ENCODE assay signal across 19 cellular contexts in genomic region chr16:50598936-50599361, GRCh38.
"Had no signal": no experiment of that assay in that cellular context is flagged by ENCODE, and none has a peak within 500 bp of the region (broad histone marks: within the 10 kb centered on the region; RNA-seq: fewer than 3 reads in every experiment).

No MANE protein-coding gene starts in this region.

- H3K9me3 ChIP-seq: breast epithelium, mucosa of descending colon, ovary, SJCRH30, testis, uterus had no signal

- H3K36me3 ChIP-seq: breast epithelium, ovary, SJCRH30, uterus had no signal

- H3K27ac ChIP-seq: breast epithelium, epithelial cell of prostate, ovary, SJCRH30, testis had no signal

- H3K4me3 ChIP-seq: breast epithelium, mucosa of descending colon, ovary, SJCRH30, testis, uterus had no signal

- DNase-seq: activated CD4-positive, alpha-beta memory T cell treated with anti-CD3 and anti-CD28 coated beads, Interleukin-2, amount 10 ng/mL, durations not matched to agents 7 days and 5 days; activated CD4-positive, alpha-beta T cell treated with anti-CD3 and anti-CD28 coated beads for 4 hours; activated gamma-delta T cell treated with Interleukin-2 at 50 U/mL for 16 hours; activated naive CD8-positive, alpha-beta T cell treated with anti-CD3 and anti-CD28 coated beads, Interleukin-2, amount 10 ng/mL, durations not matched to agents 7 days and 5 days; activated T-cell treated with anti-CD3 and anti-CD28 coated beads, Interleukin-2, amount 50 U/mL, for 72 hours; left colon; ovary; SJCRH30; stimulated activated CD4-positive, alpha-beta T cell treated with anti-CD3 and anti-CD28 coated beads, Interleukin-15, amount 100 ng/mL, for 24 hours; stimulated activated CD4-positive, alpha-beta T cell treated with anti-CD3 and anti-CD28 coated beads, Interleukin-4, amount 100 ng/mL, for 24 hours; stimulated activated naive CD8-positive, alpha-beta T cell treated with anti-CD3 and anti-CD28 coated beads, Interleukin-15, Interleukin-2, amounts not matched to agents 100 U/mL and 50 U/mL, for 24 hours; T-helper 2 cell; testis; uterus had no signal

- H3K4me1 ChIP-seq: SJCRH30 had no signal

- ATAC-seq: activated T-cell treated with anti-CD3 and anti-CD28 coated beads, Interleukin-2, amount 50 U/mL, for 72 hours; left colon; mucosa of descending colon; natural killer cell treated with Interleukin-12 subunit alpha and Interleukin-12 subunit beta and Interleukin-15 and Interleukin-18, amount 100 ng/mL, for 72 hours; WTC11 had no signal

- H3K27me3 ChIP-seq: breast epithelium, ovary, testis, uterus had no signal
